2 cellular contexts compared by ENCODE assay signal in the genomic region with DNA sequence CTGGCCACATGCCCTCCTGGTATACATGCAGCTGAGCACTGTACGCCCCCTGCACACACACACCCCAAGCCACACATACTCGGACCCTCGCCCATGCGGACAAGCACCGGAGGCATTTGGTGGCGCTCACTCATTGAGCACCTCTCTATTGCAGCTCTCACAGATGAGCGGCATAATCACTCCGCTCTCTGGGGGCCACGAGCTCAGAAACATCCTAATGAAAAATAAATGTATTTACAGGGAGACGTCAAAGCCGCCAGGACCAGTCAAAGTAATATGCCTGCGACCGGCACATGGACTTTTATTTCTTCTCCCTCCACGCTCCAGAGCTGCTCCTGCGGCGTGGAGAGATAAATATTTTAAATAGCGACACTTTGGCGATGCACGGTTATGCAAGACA.
TF ChIP-seq lines count a peak whose summit lies in the region.

No MANE protein-coding gene starts in this region.

TF ChIP-seq in GM23338, 12 proteins besides CTCF, POLR2A, EP300 and RAD21 (continued from another document):
- TF ChIP-seq, protein P1, sequence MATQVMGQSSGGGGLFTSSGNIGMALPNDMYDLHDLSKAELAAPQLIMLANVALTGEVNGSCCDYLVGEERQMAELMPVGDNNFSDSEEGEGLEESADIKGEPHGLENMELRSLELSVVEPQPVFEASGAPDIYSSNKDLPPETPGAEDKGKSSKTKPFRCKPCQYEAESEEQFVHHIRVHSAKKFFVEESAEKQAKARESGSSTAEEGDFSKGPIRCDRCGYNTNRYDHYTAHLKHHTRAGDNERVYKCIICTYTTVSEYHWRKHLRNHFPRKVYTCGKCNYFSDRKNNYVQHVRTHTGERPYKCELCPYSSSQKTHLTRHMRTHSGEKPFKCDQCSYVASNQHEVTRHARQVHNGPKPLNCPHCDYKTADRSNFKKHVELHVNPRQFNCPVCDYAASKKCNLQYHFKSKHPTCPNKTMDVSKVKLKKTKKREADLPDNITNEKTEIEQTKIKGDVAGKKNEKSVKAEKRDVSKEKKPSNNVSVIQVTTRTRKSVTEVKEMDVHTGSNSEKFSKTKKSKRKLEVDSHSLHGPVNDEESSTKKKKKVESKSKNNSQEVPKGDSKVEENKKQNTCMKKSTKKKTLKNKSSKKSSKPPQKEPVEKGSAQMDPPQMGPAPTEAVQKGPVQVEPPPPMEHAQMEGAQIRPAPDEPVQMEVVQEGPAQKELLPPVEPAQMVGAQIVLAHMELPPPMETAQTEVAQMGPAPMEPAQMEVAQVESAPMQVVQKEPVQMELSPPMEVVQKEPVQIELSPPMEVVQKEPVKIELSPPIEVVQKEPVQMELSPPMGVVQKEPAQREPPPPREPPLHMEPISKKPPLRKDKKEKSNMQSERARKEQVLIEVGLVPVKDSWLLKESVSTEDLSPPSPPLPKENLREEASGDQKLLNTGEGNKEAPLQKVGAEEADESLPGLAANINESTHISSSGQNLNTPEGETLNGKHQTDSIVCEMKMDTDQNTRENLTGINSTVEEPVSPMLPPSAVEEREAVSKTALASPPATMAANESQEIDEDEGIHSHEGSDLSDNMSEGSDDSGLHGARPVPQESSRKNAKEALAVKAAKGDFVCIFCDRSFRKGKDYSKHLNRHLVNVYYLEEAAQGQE (IDR thresholded peaks at IDR 0.05; ENCODE audit: unreplicated experiment): no peak
- TF ChIP-seq, protein P2, sequence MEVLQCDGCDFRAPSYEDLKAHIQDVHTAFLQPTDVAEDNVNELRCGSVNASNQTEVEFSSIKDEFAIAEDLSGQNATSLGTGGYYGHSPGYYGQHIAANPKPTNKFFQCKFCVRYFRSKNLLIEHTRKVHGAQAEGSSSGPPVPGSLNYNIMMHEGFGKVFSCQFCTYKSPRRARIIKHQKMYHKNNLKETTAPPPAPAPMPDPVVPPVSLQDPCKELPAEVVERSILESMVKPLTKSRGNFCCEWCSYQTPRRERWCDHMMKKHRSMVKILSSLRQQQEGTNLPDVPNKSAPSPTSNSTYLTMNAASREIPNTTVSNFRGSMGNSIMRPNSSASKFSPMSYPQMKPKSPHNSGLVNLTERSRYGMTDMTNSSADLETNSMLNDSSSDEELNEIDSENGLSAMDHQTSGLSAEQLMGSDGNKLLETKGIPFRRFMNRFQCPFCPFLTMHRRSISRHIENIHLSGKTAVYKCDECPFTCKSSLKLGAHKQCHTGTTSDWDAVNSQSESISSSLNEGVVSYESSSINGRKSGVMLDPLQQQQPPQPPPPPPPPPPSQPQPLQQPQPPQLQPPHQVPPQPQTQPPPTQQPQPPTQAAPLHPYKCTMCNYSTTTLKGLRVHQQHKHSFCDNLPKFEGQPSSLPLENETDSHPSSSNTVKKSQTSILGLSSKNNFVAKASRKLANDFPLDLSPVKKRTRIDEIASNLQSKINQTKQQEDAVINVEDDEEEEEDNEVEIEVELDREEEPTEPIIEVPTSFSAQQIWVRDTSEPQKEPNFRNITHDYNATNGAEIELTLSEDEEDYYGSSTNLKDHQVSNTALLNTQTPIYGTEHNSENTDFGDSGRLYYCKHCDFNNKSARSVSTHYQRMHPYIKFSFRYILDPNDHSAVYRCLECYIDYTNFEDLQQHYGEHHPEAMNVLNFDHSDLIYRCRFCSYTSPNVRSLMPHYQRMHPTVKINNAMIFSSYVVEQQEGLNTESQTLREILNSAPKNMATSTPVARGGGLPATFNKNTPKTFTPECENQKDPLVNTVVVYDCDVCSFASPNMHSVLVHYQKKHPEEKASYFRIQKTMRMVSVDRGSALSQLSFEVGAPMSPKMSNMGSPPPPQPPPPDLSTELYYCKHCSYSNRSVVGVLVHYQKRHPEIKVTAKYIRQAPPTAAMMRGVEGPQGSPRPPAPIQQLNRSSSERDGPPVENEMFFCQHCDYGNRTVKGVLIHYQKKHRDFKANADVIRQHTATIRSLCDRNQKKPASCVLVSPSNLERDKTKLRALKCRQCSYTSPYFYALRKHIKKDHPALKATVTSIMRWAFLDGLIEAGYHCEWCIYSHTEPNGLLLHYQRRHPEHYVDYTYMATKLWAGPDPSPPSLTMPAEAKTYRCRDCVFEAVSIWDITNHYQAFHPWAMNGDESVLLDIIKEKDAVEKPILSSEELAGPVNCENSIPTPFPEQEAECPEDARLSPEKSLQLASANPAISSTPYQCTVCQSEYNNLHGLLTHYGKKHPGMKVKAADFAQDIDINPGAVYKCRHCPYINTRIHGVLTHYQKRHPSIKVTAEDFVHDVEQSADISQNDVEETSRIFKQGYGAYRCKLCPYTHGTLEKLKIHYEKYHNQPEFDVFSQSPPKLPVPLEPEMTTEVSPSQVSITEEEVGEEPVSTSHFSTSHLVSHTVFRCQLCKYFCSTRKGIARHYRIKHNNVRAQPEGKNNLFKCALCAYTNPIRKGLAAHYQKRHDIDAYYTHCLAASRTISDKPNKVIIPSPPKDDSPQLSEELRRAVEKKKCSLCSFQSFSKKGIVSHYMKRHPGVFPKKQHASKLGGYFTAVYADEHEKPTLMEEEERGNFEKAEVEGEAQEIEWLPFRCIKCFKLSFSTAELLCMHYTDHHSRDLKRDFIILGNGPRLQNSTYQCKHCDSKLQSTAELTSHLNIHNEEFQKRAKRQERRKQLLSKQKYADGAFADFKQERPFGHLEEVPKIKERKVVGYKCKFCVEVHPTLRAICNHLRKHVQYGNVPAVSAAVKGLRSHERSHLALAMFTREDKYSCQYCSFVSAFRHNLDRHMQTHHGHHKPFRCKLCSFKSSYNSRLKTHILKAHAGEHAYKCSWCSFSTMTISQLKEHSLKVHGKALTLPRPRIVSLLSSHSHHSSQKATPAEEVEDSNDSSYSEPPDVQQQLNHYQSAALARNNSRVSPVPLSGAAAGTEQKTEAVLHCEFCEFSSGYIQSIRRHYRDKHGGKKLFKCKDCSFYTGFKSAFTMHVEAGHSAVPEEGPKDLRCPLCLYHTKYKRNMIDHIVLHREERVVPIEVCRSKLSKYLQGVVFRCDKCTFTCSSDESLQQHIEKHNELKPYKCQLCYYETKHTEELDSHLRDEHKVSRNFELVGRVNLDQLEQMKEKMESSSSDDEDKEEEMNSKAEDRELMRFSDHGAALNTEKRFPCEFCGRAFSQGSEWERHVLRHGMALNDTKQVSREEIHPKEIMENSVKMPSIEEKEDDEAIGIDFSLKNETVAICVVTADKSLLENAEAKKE (CRISPR knock-in tag; IDR thresholded peaks at IDR 0.05): no peak
- TF ChIP-seq CREB1 (CRISPR knock-in tag; IDR thresholded peaks at IDR 0.05; ENCODE audit: low read depth) (no peak), EZH2phosphoT487 (IDR thresholded peaks at IDR 0.05; ENCODE audit: unreplicated experiment) (no peak), JUNB (IDR thresholded peaks at IDR 0.05; ENCODE audit: unreplicated experiment) (no peak), STAT1 (IDR thresholded peaks at IDR 0.05; ENCODE audit: unreplicated experiment) (no peak), EZH2 (IDR thresholded peaks at IDR 0.05; ENCODE audit: low read depth, unreplicated experiment) (no peak), ZNF331 (CRISPR knock-in tag; IDR thresholded peaks at IDR 0.05; ENCODE audit: low read depth) (no peak)

TF ChIP-seq in WTC11, 78 proteins besides CTCF, POLR2A, EP300 and RAD21 (continued from another document):
- TF ChIP-seq, protein P3, sequence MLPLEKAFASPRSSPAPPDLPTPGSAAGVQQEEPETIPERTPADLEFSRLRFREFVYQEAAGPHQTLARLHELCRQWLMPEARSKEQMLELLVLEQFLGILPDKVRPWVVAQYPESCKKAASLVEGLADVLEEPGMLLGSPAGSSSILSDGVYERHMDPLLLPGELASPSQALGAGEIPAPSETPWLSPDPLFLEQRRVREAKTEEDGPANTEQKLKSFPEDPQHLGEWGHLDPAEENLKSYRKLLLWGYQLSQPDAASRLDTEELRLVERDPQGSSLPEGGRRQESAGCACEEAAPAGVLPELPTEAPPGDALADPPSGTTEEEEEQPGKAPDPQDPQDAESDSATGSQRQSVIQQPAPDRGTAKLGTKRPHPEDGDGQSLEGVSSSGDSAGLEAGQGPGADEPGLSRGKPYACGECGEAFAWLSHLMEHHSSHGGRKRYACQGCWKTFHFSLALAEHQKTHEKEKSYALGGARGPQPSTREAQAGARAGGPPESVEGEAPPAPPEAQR (CRISPR knock-in tag; IDR thresholded peaks at IDR 0.05): no peak
- no peak for TF ChIP-seq NR3C1 (CRISPR knock-in tag; conservative IDR thresholded peaks at IDR 0.05; ENCODE audit: low read depth)
- TF ChIP-seq TCF7 (CRISPR knock-in tag; IDR thresholded peaks at IDR 0.05; ENCODE audit: low read depth): no peak
- no peak for TF ChIP-seq GRHL2 (CRISPR knock-in tag; IDR thresholded peaks at IDR 0.05; ENCODE audit: insufficient replicate concordance, severe bottlenecking)
- TF ChIP-seq, protein P4, sequence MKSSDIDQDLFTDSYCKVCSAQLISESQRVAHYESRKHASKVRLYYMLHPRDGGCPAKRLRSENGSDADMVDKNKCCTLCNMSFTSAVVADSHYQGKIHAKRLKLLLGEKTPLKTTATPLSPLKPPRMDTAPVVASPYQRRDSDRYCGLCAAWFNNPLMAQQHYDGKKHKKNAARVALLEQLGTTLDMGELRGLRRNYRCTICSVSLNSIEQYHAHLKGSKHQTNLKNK (CRISPR knock-in tag; IDR thresholded peaks at IDR 0.05): no peak
- no peak for TF ChIP-seq ESRRA (CRISPR knock-in tag; IDR thresholded peaks at IDR 0.05; ENCODE audit: borderline replicate concordance)
- TF ChIP-seq, protein P5, sequence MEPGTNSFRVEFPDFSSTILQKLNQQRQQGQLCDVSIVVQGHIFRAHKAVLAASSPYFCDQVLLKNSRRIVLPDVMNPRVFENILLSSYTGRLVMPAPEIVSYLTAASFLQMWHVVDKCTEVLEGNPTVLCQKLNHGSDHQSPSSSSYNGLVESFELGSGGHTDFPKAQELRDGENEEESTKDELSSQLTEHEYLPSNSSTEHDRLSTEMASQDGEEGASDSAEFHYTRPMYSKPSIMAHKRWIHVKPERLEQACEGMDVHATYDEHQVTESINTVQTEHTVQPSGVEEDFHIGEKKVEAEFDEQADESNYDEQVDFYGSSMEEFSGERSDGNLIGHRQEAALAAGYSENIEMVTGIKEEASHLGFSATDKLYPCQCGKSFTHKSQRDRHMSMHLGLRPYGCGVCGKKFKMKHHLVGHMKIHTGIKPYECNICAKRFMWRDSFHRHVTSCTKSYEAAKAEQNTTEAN (CRISPR knock-in tag; IDR thresholded peaks at IDR 0.05): no peak
- TF ChIP-seq EMX1 (CRISPR knock-in tag; IDR thresholded peaks at IDR 0.05): no peak
- TF ChIP-seq, protein P6, sequence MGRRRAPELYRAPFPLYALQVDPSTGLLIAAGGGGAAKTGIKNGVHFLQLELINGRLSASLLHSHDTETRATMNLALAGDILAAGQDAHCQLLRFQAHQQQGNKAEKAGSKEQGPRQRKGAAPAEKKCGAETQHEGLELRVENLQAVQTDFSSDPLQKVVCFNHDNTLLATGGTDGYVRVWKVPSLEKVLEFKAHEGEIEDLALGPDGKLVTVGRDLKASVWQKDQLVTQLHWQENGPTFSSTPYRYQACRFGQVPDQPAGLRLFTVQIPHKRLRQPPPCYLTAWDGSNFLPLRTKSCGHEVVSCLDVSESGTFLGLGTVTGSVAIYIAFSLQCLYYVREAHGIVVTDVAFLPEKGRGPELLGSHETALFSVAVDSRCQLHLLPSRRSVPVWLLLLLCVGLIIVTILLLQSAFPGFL (CRISPR knock-in tag; IDR thresholded peaks at IDR 0.05; ENCODE audit: borderline replicate concordance): no peak
- TF ChIP-seq ZNF232 (CRISPR knock-in tag; IDR thresholded peaks at IDR 0.05): no peak
- TF ChIP-seq TP53 (CRISPR knock-in tag; IDR thresholded peaks at IDR 0.05): no peak
- TF ChIP-seq TEAD4 (CRISPR knock-in tag; IDR thresholded peaks at IDR 0.05): no peak
